ENCODE assay signal across 8 cellular contexts in the genomic region with DNA sequence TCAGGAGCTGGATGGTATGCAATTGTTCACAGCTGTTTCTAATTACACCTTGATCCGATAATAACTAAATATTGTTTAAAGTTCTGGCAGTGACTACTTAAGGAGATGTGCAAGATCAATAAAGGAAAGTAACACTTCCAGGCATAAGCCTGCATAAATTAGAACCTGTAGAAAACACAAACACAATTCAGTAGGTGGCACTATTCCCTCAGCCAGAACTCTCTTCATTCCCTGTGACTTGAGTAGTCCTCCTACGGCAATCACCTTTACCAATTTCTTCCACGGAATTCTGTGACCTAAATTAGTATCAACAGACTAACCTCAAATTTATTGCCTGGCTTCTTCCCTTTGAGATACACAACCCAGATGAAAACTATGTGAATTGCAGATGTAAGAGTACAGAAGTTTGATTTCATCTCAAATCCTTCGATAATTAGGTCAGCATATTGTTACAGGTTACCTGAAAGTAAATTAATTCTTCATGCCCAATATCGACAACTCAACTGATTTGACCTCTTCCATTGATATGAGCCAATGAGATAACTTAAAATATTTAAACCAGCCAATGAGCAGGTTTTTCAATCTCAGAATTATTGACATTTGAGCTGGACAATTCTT.
DNase-seq lines count a peak whose midpoint lies in the region; ATAC-seq and TF ChIP-seq lines count a peak whose summit lies in the region.

No MANE protein-coding gene starts in this region.

- peaks cover 7% of the 10 kb centered on the region for H3K9me3 Mint-ChIP-seq in stimulated activated effector memory CD8-positive, alpha-beta T cell treated with anti-CD3 and anti-CD28 coated beads, Interleukin-12 subunit alpha, Interleukin-12 subunit beta, amount 100 ng/mL, for 72 hours
- H3K9me3 Mint-ChIP-seq in glutamatergic neuron (ENCODE audit: unreplicated experiment) = no peaks in the 10 kb centered on the region

- no peaks in the 10 kb centered on the region for H3K4me1 Mint-ChIP-seq in stimulated activated effector memory CD8-positive, alpha-beta T cell treated with anti-CD3 and anti-CD28 coated beads, Interleukin-12 subunit alpha, Interleukin-12 subunit beta, amount 100 ng/mL, for 72 hours
- no peaks in the 10 kb centered on the region for H3K4me1 Mint-ChIP-seq in glutamatergic neuron (ENCODE audit: low read depth, unreplicated experiment)

- DNase-seq in GM13976 (ENCODE audit: low spot score) (no peak), NCI-H2107 treated with DMSO at 0.1 percent for 48 hours (lab: John Stamatoyannopoulos, UW; ENCODE audit: unreplicated experiment) (peak; percentile 68), cerebellar cortex (ENCODE audit: low spot score) (peak; percentile 58), midbrain (lab: John Stamatoyannopoulos, UW) (peak; percentile 67), T-helper 2 cell (no peak), glutamatergic neuron (no peak)
- DNase-seq in activated CD4-positive, alpha-beta T cell treated with anti-CD3 and anti-CD28 coated beads for 4 hours = no peak
- no peak for DNase-seq in stimulated activated effector memory CD8-positive, alpha-beta T cell treated with anti-CD3 and anti-CD28 coated beads, Interleukin-12 subunit alpha, Interleukin-12 subunit beta, amount 100 ng/mL, for 72 hours (ENCODE audit: low spot score in 2 of 2)

- ATAC-seq in stimulated activated effector memory CD8-positive, alpha-beta T cell treated with anti-CD3 and anti-CD28 coated beads, Interleukin-12 subunit alpha, Interleukin-12 subunit beta, amount 100 ng/mL, for 72 hours = no peak

- H3K27ac Mint-ChIP-seq in stimulated activated effector memory CD8-positive, alpha-beta T cell treated with anti-CD3 and anti-CD28 coated beads, Interleukin-12 subunit alpha, Interleukin-12 subunit beta, amount 100 ng/mL, for 72 hours = no peak overlapping the region
- H3K27ac Mint-ChIP-seq in glutamatergic neuron (ENCODE audit: unreplicated experiment) = no peak overlapping the region

- peak; percentile 8 for TF ChIP-seq CTCF in GM13976 (IDR thresholded peaks at IDR 0.05; ENCODE audit: borderline replicate concordance, control extremely low read depth, extremely low read depth, insufficient read depth, missing control alignments)
- TF ChIP-seq CTCF in glutamatergic neuron (IDR thresholded peaks at IDR 0.05; ENCODE audit: partially characterized antibody, unreplicated experiment) = no peak

- H3K36me3 Mint-ChIP-seq in stimulated activated effector memory CD8-positive, alpha-beta T cell treated with anti-CD3 and anti-CD28 coated beads, Interleukin-12 subunit alpha, Interleukin-12 subunit beta, amount 100 ng/mL, for 72 hours = no peaks in the 10 kb centered on the region
- H3K36me3 Mint-ChIP-seq in glutamatergic neuron (ENCODE audit: unreplicated experiment) = no peaks in the 10 kb centered on the region

- in situ Hi-C loops in GM13976 (cut with MboI; ENCODE audit: low sequenced_read_pairs, unreplicated experiment) = no loop called here

- no peak overlapping the region for H3K4me3 Mint-ChIP-seq in stimulated activated effector memory CD8-positive, alpha-beta T cell treated with anti-CD3 and anti-CD28 coated beads, Interleukin-12 subunit alpha, Interleukin-12 subunit beta, amount 100 ng/mL, for 72 hours
- no peak overlapping the region for H3K4me3 Mint-ChIP-seq in glutamatergic neuron (ENCODE audit: unreplicated experiment)

- no peaks in the 10 kb centered on the region for H3K27me3 Mint-ChIP-seq in glutamatergic neuron (ENCODE audit: unreplicated experiment)

Comparison
In these comparisons a context has a peak if more than half of its experiments do, and no peak if none do; other contexts are left out.
1. DNase-seq: peak in NCI-H2107 treated with DMSO at 0.1 percent for 48 hours (single experiment), cerebellar cortex (single experiment) and midbrain (single experiment); none in GM13976 (single experiment), T-helper 2 cell (0 of 5), activated CD4-positive, alpha-beta T cell treated with anti-CD3 and anti-CD28 coated beads for 4 hours (0 of 2), stimulated activated effector memory CD8-positive, alpha-beta T cell treated with anti-CD3 and anti-CD28 coated beads, Interleukin-12 subunit alpha, Interleukin-12 subunit beta, amount 100 ng/mL, for 72 hours (0 of 2) and glutamatergic neuron (single experiment).